16 cellular contexts compared by ENCODE assay signal in the genomic region with DNA sequence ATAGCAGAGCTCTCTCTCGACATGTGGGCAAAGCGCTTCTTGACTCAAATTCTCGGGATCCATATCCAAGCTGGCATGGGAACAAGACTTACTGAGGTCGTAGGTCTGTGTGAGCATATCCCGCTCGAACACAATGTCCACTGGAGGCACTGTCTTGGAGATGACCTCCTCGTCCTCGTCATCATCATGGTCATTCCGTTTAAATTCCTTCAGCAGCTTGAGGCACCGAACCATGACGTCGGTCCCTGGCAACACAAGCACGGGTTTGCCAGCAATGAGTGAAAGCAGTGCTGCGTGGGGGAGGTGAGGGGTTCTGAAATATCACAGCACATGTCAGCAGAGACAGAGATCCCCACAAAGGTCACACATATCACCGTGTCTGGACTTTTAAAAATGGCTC. TPM values are rescaled to one million over a fixed set of nuclear protein-coding genes. Genes with fewer than 3 reads are reported as not detected.
DNase-seq lines count a peak whose midpoint lies in the region; TF ChIP-seq lines count a peak whose summit lies in the region.
"Had no signal": no experiment of that assay in that cellular context is flagged by ENCODE, and none has a peak within 500 bp of the region (broad histone marks: within the 10 kb centered on the region; RNA-seq: fewer than 3 reads in every experiment).

No MANE protein-coding gene starts in this region.

- no peak for TF ChIP-seq CTCF in VCaP (conservative IDR thresholded peaks at IDR 0.05)
- peak; percentile 64 for TF ChIP-seq CTCF in epithelial cell of proximal tubule (conservative IDR thresholded peaks at IDR 0.05; ENCODE audit: low read depth, low read length)
- peak; percentile 57 for TF ChIP-seq CTCF in kidney epithelial cell (IDR thresholded peaks at IDR 0.05; ENCODE audit: insufficient read depth, low read length, poor library complexity, severe bottlenecking)
- peak; percentile 40 for TF ChIP-seq CTCF in retinal pigment epithelial cell (conservative IDR thresholded peaks at IDR 0.05; ENCODE audit: low read depth, low read length)
- no peak for TF ChIP-seq CTCF in RWPE1 (conservative IDR thresholded peaks at IDR 0.05; ENCODE audit: low read depth)

- CTCF ChIA-PET in RWPE1 (lab: Yijun Ruan, JAX): interaction anchor here (0.6 kb wide), 2 partner anchors 457 to 766 kb away, joined by 3 read pairs; no protein-coding TSS in a partner anchor

- H3K27ac ChIP-seq in VCaP (peak overlapping the region; percentile 15; the same call in 1 of the 2 replicates), RWPE1 (no peak overlapping the region)
- H3K27ac ChIP-seq: coronary artery, Peyer's patch had no signal

- peak; percentile 80 for DNase-seq in epithelial cell of proximal tubule (ENCODE audit: low read depth)
- DNase-seq in kidney epithelial cell (ENCODE audit: low read depth): peak; percentile 76
- DNase-seq in retinal pigment epithelial cell (ENCODE audit: low read depth): peak; percentile 81
- DNase-seq in NK-92 (lab: John Stamatoyannopoulos, UW; ENCODE audit: unreplicated experiment): no peak
- no peak for DNase-seq in NCI-H1105 (lab: John Stamatoyannopoulos, UW)
- no peak for DNase-seq in RWPE1 (ENCODE audit: low spot score)
- no peak for DNase-seq in NCI-H1930 (lab: John Stamatoyannopoulos, UW)
- DNase-seq: activated CD4-positive, alpha-beta memory T cell treated with anti-CD3 and anti-CD28 coated beads for 36 hours; activated T-cell treated with anti-CD3 and anti-CD28 coated beads, Interleukin-2, amount 50 U/mL, for 48 hours; CD8-positive, alpha-beta memory T cell; naive B cell; NCI-H2107; NCI-H774; Peyer's patch had no signal

- H3K4me3 ChIP-seq in epithelial cell of proximal tubule (ENCODE audit: low read depth, low read length): no peak overlapping the region
- H3K4me3 ChIP-seq in kidney epithelial cell (ENCODE audit: low read depth, low read length): no peak overlapping the region
- H3K4me3 ChIP-seq in retinal pigment epithelial cell (ENCODE audit: low read length): no peak overlapping the region
- H3K4me3 ChIP-seq: coronary artery, Peyer's patch had no signal

- POLR2A ChIA-PET in RWPE1 (lab: Yijun Ruan, JAX; ENCODE audit: low non-redundant PET): no interaction called here

- no peaks in the 10 kb centered on the region for H3K27me3 ChIP-seq in kidney epithelial cell (ENCODE audit: control insufficient read depth, insufficient read depth, low read length)
- H3K27me3 ChIP-seq: Peyer's patch had no signal

- peaks cover 4% of the 10 kb centered on the region for H3K36me3 ChIP-seq in kidney epithelial cell (ENCODE audit: control insufficient read depth, insufficient read depth, low read length)

RNA-seq across cellular contexts. Expression of a gene that starts 38.1 kb away (rescaled TPM):
- total RNA-seq in epithelial cell of proximal tubule (67.9 and 73.2 TPM in 2 replicates), kidney epithelial cell (81.6 and 89.7 TPM in 2 replicates)

RNA-seq across cellular contexts. Expression of a gene that starts 38.3 kb away (rescaled TPM):
- total RNA-seq in epithelial cell of proximal tubule (9.8 and 32.8 TPM in 2 replicates), kidney epithelial cell (20.4 and 24.4 TPM in 2 replicates)

Comparison
In these comparisons a context has a peak if more than half of its experiments do, and no peak if none do; other contexts are left out.
1. CTCF ChIP-seq: peak in epithelial cell of proximal tubule (single experiment), kidney epithelial cell (single experiment) and retinal pigment epithelial cell (single experiment); none in VCaP (single experiment) and RWPE1 (single experiment).
2. DNase-seq: peak in epithelial cell of proximal tubule (single experiment), kidney epithelial cell (single experiment) and retinal pigment epithelial cell (single experiment); none in NK-92 (single experiment), NCI-H1105 (single experiment), RWPE1 (single experiment) and NCI-H1930 (0 of 2).